In genomic region chr1:61441723-61442262, GRCh38 we compare ENCODE assay signal across 14 cellular contexts.
DNase-seq lines count a peak whose midpoint lies in the region; ATAC-seq and TF ChIP-seq lines count a peak whose summit lies in the region.
"Had no signal": no experiment of that assay in that cellular context is flagged by ENCODE, and none has a peak within 500 bp of the region (broad histone marks: within the 10 kb centered on the region; RNA-seq: fewer than 3 reads in every experiment).

No MANE protein-coding gene starts in this region.

- ATAC-seq in body of pancreas (peak; percentile 64), heart left ventricle (peak; percentile 41 to 86 (median 72)), HG03469 (IDR thresholded peaks at IDR 0.05; ENCODE audit: unreplicated experiment) (no peak)

- H3K4me3 ChIP-seq in body of pancreas: no peak overlapping the region
- no peak overlapping the region for H3K4me3 ChIP-seq in heart left ventricle
- H3K4me3 ChIP-seq in ovary: no peak overlapping the region
- no peak overlapping the region for H3K4me3 ChIP-seq in lower leg skin (ENCODE audit: low read depth, poor library complexity, severe bottlenecking)
- H3K4me3 ChIP-seq: coronary artery had no signal

- DNase-seq in body of pancreas (peak in 3 of 4 donors; percentile 21 to 37 (median 25)), heart left ventricle (peak; percentile 54 to 78 (median 74)), ovary (peak in 1 of 5 donors; percentile 56), NCI-H2029 treated with DMSO at 0.1 percent for 48 hours (lab: John Stamatoyannopoulos, UW) (no peak), lower leg skin (ENCODE audit: low spot score in 2 of 2) (no peak), dedifferentiated amniotic fluid mesenchymal stem cell (ENCODE audit: extremely low spot score) (no peak)
- DNase-seq: activated CD4-positive, alpha-beta T cell treated with anti-CD3 and anti-CD28 coated beads, Interleukin-2, amount 50 U/mL, for 4 hours; EL; H7; NCI-H1105; NCI-H345; stimulated activated naive CD4-positive, alpha-beta T cell treated with Interleukin-2 at 50 U/mL for 16 hours had no signal

- 89 to 92% methylated on average over 11 of the region's 11 CpGs for WGBS in body of pancreas, 2 donors
- WGBS in heart left ventricle, 4 donors: 30 to 59% (median 42%) methylated on average over 11 of the region's 11 CpGs
- 67 to 81% (median 79%) methylated on average over 11 of the region's 11 CpGs for WGBS in ovary, 3 donors
- 68 to 82% methylated on average over 11 of the region's 11 CpGs for WGBS in lower leg skin, 2 donors

- intact Hi-C loops in body of pancreas (cut with DNase I): no loop called here
- intact Hi-C loops in heart left ventricle (cut with DNase I): loop anchor here in 1 of 10 donors (5.0 kb wide), 1 partner anchor 99 kb away; no protein-coding TSS in a partner anchor
- intact Hi-C loops in ovary (cut with DNase I): loop anchor here in 1 of 4 donors (10.0 kb wide), 1 partner anchor 97 kb away; no protein-coding TSS in a partner anchor
- intact Hi-C loops in lower leg skin (cut with DNase I; ENCODE audit: low total_unique reads): no loop called here

- H3K9me3 ChIP-seq in body of pancreas: no peaks in the 10 kb centered on the region
- H3K9me3 ChIP-seq in heart left ventricle: no peaks in the 10 kb centered on the region
- no peaks in the 10 kb centered on the region for H3K9me3 ChIP-seq in ovary

- TF ChIP-seq CTCF in body of pancreas (IDR thresholded peaks at IDR 0.05) (no peak), heart left ventricle (IDR thresholded peaks at IDR 0.05) (no peak), ovary (IDR thresholded peaks at IDR 0.05) (no peak), lower leg skin (IDR thresholded peaks at IDR 0.05) (no peak)

- TF ChIP-seq POLR2A in body of pancreas (IDR thresholded peaks at IDR 0.05) (no peak), heart left ventricle (IDR thresholded peaks at IDR 0.05) (no peak), ovary (IDR thresholded peaks at IDR 0.05) (no peak), lower leg skin (IDR thresholded peaks at IDR 0.05) (no peak)

- H3K4me1 ChIP-seq in body of pancreas (peaks cover 3% of the 10 kb centered on the region), heart left ventricle (peaks cover 3 to 76% (median 46%) of the 10 kb centered on the region in 12 donors), ovary (ENCODE audit: insufficient read depth) (peaks cover 4% of the 10 kb centered on the region)

- H3K27me3 ChIP-seq in body of pancreas (no peaks in the 10 kb centered on the region), heart left ventricle (no peaks in the 10 kb centered on the region), ovary (no peaks in the 10 kb centered on the region)

- no peaks in the 10 kb centered on the region for H3K36me3 ChIP-seq in body of pancreas (replicated peaks in 1 of 2; ENCODE audit: insufficient read depth in 1 of 2, low read depth in 2 of 2)
- no peaks in the 10 kb centered on the region for H3K36me3 ChIP-seq in heart left ventricle
- H3K36me3 ChIP-seq in ovary: no peaks in the 10 kb centered on the region

- TF ChIP-seq EP300 in ovary (IDR thresholded peaks at IDR 0.05): peak; percentile 41

- H3K27ac ChIP-seq in body of pancreas: no peak overlapping the region
- peak overlapping the region; percentile 3 to 83 (median 62) for H3K27ac ChIP-seq in heart left ventricle
- no peak overlapping the region for H3K27ac ChIP-seq in ovary

Comparison
In these comparisons a context has a peak if more than half of its experiments do, and no peak if none do; other contexts are left out.
1. DNase-seq: peak in body of pancreas (3 of 4) and heart left ventricle (5 of 5); none in NCI-H2029 treated with DMSO at 0.1 percent for 48 hours (single experiment), lower leg skin (0 of 2) and dedifferentiated amniotic fluid mesenchymal stem cell (single experiment).
2. H3K27ac ChIP-seq: peak in heart left ventricle (12 of 12); none in body of pancreas (0 of 4) and ovary (0 of 2).